ENCODE assay signal across 21 cellular contexts in the genomic region with DNA sequence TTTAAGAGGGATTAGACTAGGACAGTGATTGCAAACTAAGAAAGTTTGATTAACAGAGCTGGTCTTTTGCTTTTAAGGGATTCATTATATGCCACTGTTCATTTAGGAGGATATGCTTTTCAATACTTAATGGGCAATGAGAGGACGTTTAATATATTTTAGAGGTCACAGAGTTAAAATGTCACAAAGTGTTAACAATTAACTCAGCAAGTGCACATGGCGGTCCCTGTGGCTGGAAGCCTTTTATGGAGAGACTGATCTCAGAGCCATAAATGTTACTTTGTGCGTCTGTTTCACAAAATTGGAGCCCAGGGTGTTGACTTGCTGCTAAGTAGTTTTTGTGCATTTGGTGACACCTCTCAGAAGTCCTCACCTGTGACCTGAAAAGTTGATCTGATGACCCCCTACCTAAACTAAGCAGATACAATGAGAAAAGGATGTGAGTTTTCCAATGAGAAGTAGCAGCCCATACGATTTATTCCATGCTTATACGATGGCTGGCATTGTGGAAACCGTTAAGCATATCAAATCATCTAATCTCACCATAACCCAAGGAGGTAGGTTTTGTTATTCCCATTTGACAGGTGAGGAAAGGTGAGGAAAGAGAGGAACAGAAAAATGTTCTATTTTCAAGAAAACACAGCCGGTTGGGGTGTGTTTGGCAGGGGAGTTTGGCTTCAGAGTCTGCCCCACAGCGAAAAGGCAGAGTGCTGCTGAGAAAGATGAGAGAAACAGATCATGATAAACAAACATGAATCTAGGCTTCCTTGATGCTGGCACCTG.
"Had no signal": no experiment of that assay in that cellular context is flagged by ENCODE, and none has a peak within 500 bp of the region (broad histone marks: within the 10 kb centered on the region; RNA-seq: fewer than 3 reads in every experiment).

No MANE protein-coding gene starts in this region.

- H3K4me1 ChIP-seq: esophagus muscularis mucosa, foreskin keratinocyte, gastroesophageal sphincter, parathyroid adenoma, upper lobe of left lung had no signal

- H3K27ac ChIP-seq: coronary artery, esophagus muscularis mucosa, foreskin keratinocyte, gastroesophageal sphincter, neural progenitor cell, parathyroid adenoma, thoracic aorta, tibial nerve, upper lobe of left lung had no signal

- DNase-seq: dermis blood vessel endothelial cell; effector memory CD4-positive, alpha-beta T cell; foreskin keratinocyte; heart left ventricle; hypothalamus; left ventricle myocardium superior; stimulated activated CD4-positive, alpha-beta T cell treated with anti-CD3 and anti-CD28 coated beads, Interleukin-2, amount 100 ng/mL, for 24 hours; stimulated activated CD4-positive, alpha-beta T cell treated with anti-CD3 and anti-CD28 coated beads, Interleukin-4, amount 100 ng/mL, for 24 hours; stimulated activated naive CD8-positive, alpha-beta T cell treated with anti-CD3 and anti-CD28 coated beads, Interleukin-15, Interleukin-2, amounts not matched to agents 100 U/mL and 50 U/mL, for 24 hours; upper lobe of left lung had no signal

- H3K79me2 ChIP-seq: parathyroid adenoma had no signal

- H3K4me2 ChIP-seq: neural progenitor cell had no signal

- H3K4me3 ChIP-seq: coronary artery, esophagus muscularis mucosa, gastroesophageal sphincter, heart left ventricle, lung, neural progenitor cell, thoracic aorta, tibial nerve, upper lobe of left lung had no signal

- H3K9me3 ChIP-seq: esophagus muscularis mucosa, gastroesophageal sphincter, heart left ventricle, thoracic aorta, tibial nerve, upper lobe of left lung had no signal

- H3K27me3 ChIP-seq: esophagus muscularis mucosa, gastroesophageal sphincter, heart left ventricle, neural progenitor cell, tibial nerve, upper lobe of left lung had no signal

- H3K36me3 ChIP-seq: neural progenitor cell, thoracic aorta, tibial nerve, upper lobe of left lung had no signal

- H2AFZ ChIP-seq: neural progenitor cell, parathyroid adenoma had no signal

- ATAC-seq: foreskin keratinocyte; gastroesophageal sphincter; heart left ventricle; left ventricle myocardium superior; natural killer cell treated with Interleukin-12 subunit alpha and Interleukin-12 subunit beta and Interleukin-15 and Interleukin-18, amount 100 ng/mL, for 72 hours; sciatic nerve; stimulated activated memory B cell treated with anti-CD40 and anti-IgM and Interleukin-4, amounts not matched to agents 10 μg/mL and 1 μg/mL and 100 μg/mL, for 72 hours; stimulated activated naive CD8-positive, alpha-beta T cell treated with anti-CD3 and anti-CD28 coated beads, Interleukin-15, Interleukin-2, amounts not matched to agents 100 U/mL and 50 U/mL, for 24 hours had no signal

- H3K9ac ChIP-seq: neural progenitor cell, parathyroid adenoma had no signal
